ENCODE assay signal across 1 cellular context in genomic region chr4:100117749-100118148, GRCh38.
TF ChIP-seq lines count a peak whose summit lies in the region.

No MANE protein-coding gene starts in this region.

TF ChIP-seq in GM12878, 131 proteins besides CTCF, POLR2A, EP300 and RAD21 (continued from another document):
- no peak for TF ChIP-seq HSF1 (IDR thresholded peaks at IDR 0.05; ENCODE audit: low read depth, low read length)
- no peak for TF ChIP-seq CBX3 (IDR thresholded peaks at IDR 0.05; ENCODE audit: borderline replicate concordance, low read depth)
- TF ChIP-seq WRNIP1 (IDR thresholded peaks at IDR 0.05; ENCODE audit: borderline replicate concordance, low read depth, low read length) = no peak
- TF ChIP-seq ZNF24 (IDR thresholded peaks at IDR 0.05) = no peak
- TF ChIP-seq NFXL1 (IDR thresholded peaks at IDR 0.05; ENCODE audit: borderline replicate concordance) = no peak
- TF ChIP-seq ZBTB33 (IDR thresholded peaks at IDR 0.05) = no peak
- no peak for TF ChIP-seq ZBTB11 (CRISPR knock-in tag; IDR thresholded peaks at IDR 0.05)
- TF ChIP-seq BACH1 (IDR thresholded peaks at IDR 0.05; ENCODE audit: borderline replicate concordance) = no peak
